In genomic region chr9:111961575-111961974, GRCh38 we compare ENCODE assay signal across 2 cellular contexts.
TF ChIP-seq lines count a peak whose summit lies in the region.

No MANE protein-coding gene starts in this region.

TF ChIP-seq in HCT116, 20 proteins besides CTCF, POLR2A, EP300 and RAD21 (continued from another document):
- TF ChIP-seq ZBTB33 (IDR thresholded peaks at IDR 0.05; ENCODE audit: extremely low read depth, insufficient replicate concordance, low read length): no peak
- no peak for TF ChIP-seq REST (IDR thresholded peaks at IDR 0.05; ENCODE audit: low read depth)
- TF ChIP-seq FOSL1 (IDR thresholded peaks at IDR 0.05; ENCODE audit: low read depth): no peak
- no peak for TF ChIP-seq POLR2AphosphoS5 (IDR thresholded peaks at IDR 0.05; ENCODE audit: low read depth, low read length)

TF ChIP-seq in HepG2, 621 proteins besides CTCF, POLR2A, EP300 and RAD21 (continued from another document):
- TF ChIP-seq ZNF784 (CRISPR knock-in tag; IDR thresholded peaks at IDR 0.05; ENCODE audit: borderline replicate concordance) (no peak), ZSCAN21 (CRISPR knock-in tag; IDR thresholded peaks at IDR 0.05; ENCODE audit: borderline replicate concordance) (no peak), ZNF83 (CRISPR knock-in tag; IDR thresholded peaks at IDR 0.05; ENCODE audit: borderline replicate concordance) (no peak), ESRRA (CRISPR knock-in tag; IDR thresholded peaks at IDR 0.05; ENCODE audit: low read depth) (no peak), CC2D1A (CRISPR knock-in tag; IDR thresholded peaks at IDR 0.05) (no peak), ZBTB49 (CRISPR knock-in tag; IDR thresholded peaks at IDR 0.05; ENCODE audit: borderline replicate concordance) (no peak)
